In genomic region chr2:208182835-208183234, GRCh38 we compare ENCODE assay signal across 2 cellular contexts.
TF ChIP-seq lines count a peak whose summit lies in the region.

No MANE protein-coding gene starts in this region.

TF ChIP-seq in HepG2, 621 proteins besides CTCF, POLR2A, EP300 and RAD21:
- TF ChIP-seq, protein P1, sequence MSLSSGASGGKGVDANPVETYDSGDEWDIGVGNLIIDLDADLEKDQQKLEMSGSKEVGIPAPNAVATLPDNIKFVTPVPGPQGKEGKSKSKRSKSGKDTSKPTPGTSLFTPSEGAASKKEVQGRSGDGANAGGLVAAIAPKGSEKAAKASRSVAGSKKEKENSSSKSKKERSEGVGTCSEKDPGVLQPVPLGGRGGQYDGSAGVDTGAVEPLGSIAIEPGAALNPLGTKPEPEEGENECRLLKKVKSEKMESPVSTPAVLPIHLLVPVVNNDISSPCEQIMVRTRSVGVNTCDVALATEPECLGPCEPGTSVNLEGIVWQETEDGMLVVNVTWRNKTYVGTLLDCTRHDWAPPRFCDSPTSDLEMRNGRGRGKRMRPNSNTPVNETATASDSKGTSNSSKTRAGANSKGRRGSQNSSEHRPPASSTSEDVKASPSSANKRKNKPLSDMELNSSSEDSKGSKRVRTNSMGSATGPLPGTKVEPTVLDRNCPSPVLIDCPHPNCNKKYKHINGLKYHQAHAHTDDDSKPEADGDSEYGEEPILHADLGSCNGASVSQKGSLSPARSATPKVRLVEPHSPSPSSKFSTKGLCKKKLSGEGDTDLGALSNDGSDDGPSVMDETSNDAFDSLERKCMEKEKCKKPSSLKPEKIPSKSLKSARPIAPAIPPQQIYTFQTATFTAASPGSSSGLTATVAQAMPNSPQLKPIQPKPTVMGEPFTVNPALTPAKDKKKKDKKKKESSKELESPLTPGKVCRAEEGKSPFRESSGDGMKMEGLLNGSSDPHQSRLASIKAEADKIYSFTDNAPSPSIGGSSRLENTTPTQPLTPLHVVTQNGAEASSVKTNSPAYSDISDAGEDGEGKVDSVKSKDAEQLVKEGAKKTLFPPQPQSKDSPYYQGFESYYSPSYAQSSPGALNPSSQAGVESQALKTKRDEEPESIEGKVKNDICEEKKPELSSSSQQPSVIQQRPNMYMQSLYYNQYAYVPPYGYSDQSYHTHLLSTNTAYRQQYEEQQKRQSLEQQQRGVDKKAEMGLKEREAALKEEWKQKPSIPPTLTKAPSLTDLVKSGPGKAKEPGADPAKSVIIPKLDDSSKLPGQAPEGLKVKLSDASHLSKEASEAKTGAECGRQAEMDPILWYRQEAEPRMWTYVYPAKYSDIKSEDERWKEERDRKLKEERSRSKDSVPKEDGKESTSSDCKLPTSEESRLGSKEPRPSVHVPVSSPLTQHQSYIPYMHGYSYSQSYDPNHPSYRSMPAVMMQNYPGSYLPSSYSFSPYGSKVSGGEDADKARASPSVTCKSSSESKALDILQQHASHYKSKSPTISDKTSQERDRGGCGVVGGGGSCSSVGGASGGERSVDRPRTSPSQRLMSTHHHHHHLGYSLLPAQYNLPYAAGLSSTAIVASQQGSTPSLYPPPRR (CRISPR knock-in tag; IDR thresholded peaks at IDR 0.05; ENCODE audit: borderline replicate concordance): no peak
- TF ChIP-seq MLLT10 (CRISPR knock-in tag; IDR thresholded peaks at IDR 0.05) (no peak), FOXM1 (CRISPR knock-in tag; IDR thresholded peaks at IDR 0.05) (no peak), HOXD1 (CRISPR knock-in tag; IDR thresholded peaks at IDR 0.05) (no peak), DR1 (CRISPR knock-in tag; IDR thresholded peaks at IDR 0.05) (no peak), ZBTB42 (CRISPR knock-in tag; IDR thresholded peaks at IDR 0.05) (no peak), CHD2 (IDR thresholded peaks at IDR 0.05; ENCODE audit: low read depth, low read length) (no peak), ADNP (CRISPR knock-in tag; IDR thresholded peaks at IDR 0.05) (no peak), ARID2 (CRISPR knock-in tag; IDR thresholded peaks at IDR 0.05; ENCODE audit: borderline replicate concordance) (no peak), MIXL1 (CRISPR knock-in tag; IDR thresholded peaks at IDR 0.05) (no peak), TGIF2 (CRISPR knock-in tag; IDR thresholded peaks at IDR 0.05) (no peak), SIX1 (CRISPR knock-in tag; IDR thresholded peaks at IDR 0.05; ENCODE audit: borderline replicate concordance) (no peak), SRSF4 (IDR thresholded peaks at IDR 0.05; ENCODE audit: low read depth, low read length, poor library complexity, severe bottlenecking) (no peak), RXRA (CRISPR knock-in tag; IDR thresholded peaks at IDR 0.05) (no peak), HNF1A (IDR thresholded peaks at IDR 0.05; ENCODE audit: low read depth) (no peak), HNF1A (CRISPR knock-in tag; IDR thresholded peaks at IDR 0.05; ENCODE audit: borderline replicate concordance) (no peak), SATB2 (CRISPR knock-in tag; IDR thresholded peaks at IDR 0.05) (no peak)
- TF ChIP-seq, protein P2, sequence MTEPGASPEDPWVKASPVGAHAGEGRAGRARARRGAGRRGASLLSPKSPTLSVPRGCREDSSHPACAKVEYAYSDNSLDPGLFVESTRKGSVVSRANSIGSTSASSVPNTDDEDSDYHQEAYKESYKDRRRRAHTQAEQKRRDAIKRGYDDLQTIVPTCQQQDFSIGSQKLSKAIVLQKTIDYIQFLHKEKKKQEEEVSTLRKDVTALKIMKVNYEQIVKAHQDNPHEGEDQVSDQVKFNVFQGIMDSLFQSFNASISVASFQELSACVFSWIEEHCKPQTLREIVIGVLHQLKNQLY (CRISPR knock-in tag; IDR thresholded peaks at IDR 0.05): no peak
- TF ChIP-seq, protein P3, sequence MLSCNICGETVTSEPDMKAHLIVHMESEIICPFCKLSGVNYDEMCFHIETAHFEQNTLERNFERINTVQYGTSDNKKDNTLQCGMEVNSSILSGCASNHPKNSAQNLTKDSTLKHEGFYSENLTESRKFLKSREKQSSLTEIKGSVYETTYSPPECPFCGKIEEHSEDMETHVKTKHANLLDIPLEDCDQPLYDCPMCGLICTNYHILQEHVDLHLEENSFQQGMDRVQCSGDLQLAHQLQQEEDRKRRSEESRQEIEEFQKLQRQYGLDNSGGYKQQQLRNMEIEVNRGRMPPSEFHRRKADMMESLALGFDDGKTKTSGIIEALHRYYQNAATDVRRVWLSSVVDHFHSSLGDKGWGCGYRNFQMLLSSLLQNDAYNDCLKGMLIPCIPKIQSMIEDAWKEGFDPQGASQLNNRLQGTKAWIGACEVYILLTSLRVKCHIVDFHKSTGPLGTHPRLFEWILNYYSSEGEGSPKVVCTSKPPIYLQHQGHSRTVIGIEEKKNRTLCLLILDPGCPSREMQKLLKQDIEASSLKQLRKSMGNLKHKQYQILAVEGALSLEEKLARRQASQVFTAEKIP (CRISPR knock-in tag; IDR thresholded peaks at IDR 0.05; ENCODE audit: borderline replicate concordance): no peak

TF ChIP-seq in WTC11, 78 proteins besides CTCF, POLR2A, EP300 and RAD21:
- no peak for TF ChIP-seq E2F1 (CRISPR knock-in tag; IDR thresholded peaks at IDR 0.05)
- no peak for TF ChIP-seq SP1 (CRISPR knock-in tag; conservative IDR thresholded peaks at IDR 0.05)
- no peak for TF ChIP-seq STAT6 (CRISPR knock-in tag; conservative IDR thresholded peaks at IDR 0.05; ENCODE audit: low read depth)
- no peak for TF ChIP-seq MAX (CRISPR knock-in tag; IDR thresholded peaks at IDR 0.05)
- TF ChIP-seq MYBL2 (CRISPR knock-in tag; IDR thresholded peaks at IDR 0.05): no peak
- TF ChIP-seq GRHL2 (CRISPR knock-in tag; IDR thresholded peaks at IDR 0.05; ENCODE audit: insufficient replicate concordance, severe bottlenecking): no peak
- TF ChIP-seq FOXP1 (CRISPR knock-in tag; IDR thresholded peaks at IDR 0.05; ENCODE audit: borderline replicate concordance): no peak
- TF ChIP-seq ESRRA (CRISPR knock-in tag; IDR thresholded peaks at IDR 0.05; ENCODE audit: borderline replicate concordance): no peak
- TF ChIP-seq, protein P4, sequence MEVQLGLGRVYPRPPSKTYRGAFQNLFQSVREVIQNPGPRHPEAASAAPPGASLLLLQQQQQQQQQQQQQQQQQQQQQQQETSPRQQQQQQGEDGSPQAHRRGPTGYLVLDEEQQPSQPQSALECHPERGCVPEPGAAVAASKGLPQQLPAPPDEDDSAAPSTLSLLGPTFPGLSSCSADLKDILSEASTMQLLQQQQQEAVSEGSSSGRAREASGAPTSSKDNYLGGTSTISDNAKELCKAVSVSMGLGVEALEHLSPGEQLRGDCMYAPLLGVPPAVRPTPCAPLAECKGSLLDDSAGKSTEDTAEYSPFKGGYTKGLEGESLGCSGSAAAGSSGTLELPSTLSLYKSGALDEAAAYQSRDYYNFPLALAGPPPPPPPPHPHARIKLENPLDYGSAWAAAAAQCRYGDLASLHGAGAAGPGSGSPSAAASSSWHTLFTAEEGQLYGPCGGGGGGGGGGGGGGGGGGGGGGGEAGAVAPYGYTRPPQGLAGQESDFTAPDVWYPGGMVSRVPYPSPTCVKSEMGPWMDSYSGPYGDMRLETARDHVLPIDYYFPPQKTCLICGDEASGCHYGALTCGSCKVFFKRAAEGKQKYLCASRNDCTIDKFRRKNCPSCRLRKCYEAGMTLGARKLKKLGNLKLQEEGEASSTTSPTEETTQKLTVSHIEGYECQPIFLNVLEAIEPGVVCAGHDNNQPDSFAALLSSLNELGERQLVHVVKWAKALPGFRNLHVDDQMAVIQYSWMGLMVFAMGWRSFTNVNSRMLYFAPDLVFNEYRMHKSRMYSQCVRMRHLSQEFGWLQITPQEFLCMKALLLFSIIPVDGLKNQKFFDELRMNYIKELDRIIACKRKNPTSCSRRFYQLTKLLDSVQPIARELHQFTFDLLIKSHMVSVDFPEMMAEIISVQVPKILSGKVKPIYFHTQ (CRISPR knock-in tag; IDR thresholded peaks at IDR 0.05): no peak
- TF ChIP-seq AFF4 (CRISPR knock-in tag; IDR thresholded peaks at IDR 0.05; ENCODE audit: borderline replicate concordance): no peak
- TF ChIP-seq ELF4 (CRISPR knock-in tag; IDR thresholded peaks at IDR 0.05; ENCODE audit: low read depth): no peak
- no peak for TF ChIP-seq FOXJ3 (CRISPR knock-in tag; IDR thresholded peaks at IDR 0.05; ENCODE audit: borderline replicate concordance)
- TF ChIP-seq ZNF416 (CRISPR knock-in tag; IDR thresholded peaks at IDR 0.05): no peak
- TF ChIP-seq JAZF1 (CRISPR knock-in tag; IDR thresholded peaks at IDR 0.05): no peak
